27 cellular contexts compared by ENCODE assay signal in genomic region chr5:105330185-105330584, GRCh38.
"Had no signal": no experiment of that assay in that cellular context is flagged by ENCODE, and none has a peak within 500 bp of the region (broad histone marks: within the 10 kb centered on the region; RNA-seq: fewer than 3 reads in every experiment).

No MANE protein-coding gene starts in this region.

- H3K36me3 ChIP-seq: stomach, suprapubic skin, thoracic aorta, thyroid gland, tibial artery, tibial nerve, transverse colon, upper lobe of left lung, upper lobe of right lung, uterus, vagina had no signal

- DNase-seq: stimulated activated CD4-positive, alpha-beta T cell treated with anti-CD3 and anti-CD28 coated beads, Interleukin-2, amount 100 ng/mL, for 48 hours; stimulated activated CD4-positive, alpha-beta T cell treated with anti-CD3 and anti-CD28 coated beads, Interleukin-4, amount 100 ng/mL, for 1 hour; stimulated activated CD4-positive, alpha-beta T cell treated with anti-CD3 and anti-CD28 coated beads, Interleukin-4, amount 100 ng/mL, for 24 hours; stimulated activated CD4-positive, alpha-beta T cell treated with anti-CD3 and anti-CD28 coated beads, Interleukin-4, amount 100 ng/mL, for 4 hours; stimulated activated CD8-positive, alpha-beta memory T cell treated with anti-CD3 and anti-CD28 coated beads, Interleukin-4, amount 100 ng/mL, for 48 hours; stimulated activated naive B cell treated with anti-CD40 and anti-IgM and Interleukin-4, amounts not matched to agents 10 μg/mL and 1 μg/mL and 100 μg/mL, for 72 hours; stimulated activated naive CD4-positive, alpha-beta T cell; stimulated activated naive CD4-positive, alpha-beta T cell treated with Interleukin-2 at 50 U/mL for 16 hours; stimulated activated naive CD8-positive, alpha-beta T cell treated with anti-CD3 and anti-CD28 coated beads, Interleukin-15, amount 100 ng/mL, for 72 hours; stimulated activated naive CD8-positive, alpha-beta T cell treated with anti-CD3 and anti-CD28 coated beads, Interleukin-15, Interleukin-2, amounts not matched to agents 100 U/mL and 50 U/mL, for 24 hours; stomach; substantia nigra; testis; thyroid gland; tibial artery; transverse colon; trophoblast cell; upper lobe of left lung; upper lobe of right lung; uterus had no signal

- H3K27ac ChIP-seq: stomach, suprapubic skin, testis, thoracic aorta, thyroid gland, tibial artery, tibial nerve, transverse colon, upper lobe of left lung, upper lobe of right lung, uterus, vagina had no signal

- FAIRE-seq: urothelium cell line had no signal

- H3K27me3 ChIP-seq: stomach, suprapubic skin, testis, thyroid gland, tibial artery, tibial nerve, transverse colon, upper lobe of left lung, upper lobe of right lung, uterus, vagina had no signal

- H3K9me3 ChIP-seq: stomach, suprapubic skin, testis, thoracic aorta, thyroid gland, transverse colon, upper lobe of left lung, upper lobe of right lung, uterus, vagina had no signal

- H3K4me1 ChIP-seq: stomach, suprapubic skin, testis, thyroid gland, tibial artery, tibial nerve, transverse colon, upper lobe of left lung, upper lobe of right lung, uterus, vagina had no signal

- ATAC-seq: stimulated activated effector memory CD8-positive, alpha-beta T cell treated with anti-CD3 and anti-CD28 coated beads, Interleukin-12 subunit alpha, Interleukin-12 subunit beta, amount 100 ng/mL, for 72 hours; stimulated activated memory B cell treated with anti-CD40 and anti-IgM and Interleukin-4, amounts not matched to agents 10 μg/mL and 1 μg/mL and 100 μg/mL, for 72 hours; stimulated activated naive B cell treated with anti-CD40 and anti-IgM and Interleukin-4, amounts not matched to agents 10 μg/mL and 1 μg/mL and 100 μg/mL, for 72 hours; stimulated activated naive CD8-positive, alpha-beta T cell treated with anti-CD3 and anti-CD28 coated beads, Interleukin-15, amount 100 ng/mL, for 72 hours; stimulated activated naive CD8-positive, alpha-beta T cell treated with anti-CD3 and anti-CD28 coated beads, Interleukin-15, Interleukin-2, amounts not matched to agents 100 U/mL and 50 U/mL, for 24 hours; upper lobe of right lung had no signal

- H3K4me3 ChIP-seq: stomach, suprapubic skin, testis, thoracic aorta, thyroid gland, tibial artery, tibial nerve, transverse colon, upper lobe of left lung, upper lobe of right lung, uterus, vagina had no signal
